ENCODE assay signal across 1 cellular context in genomic region chr16:6016530-6017184, GRCh38.
TF ChIP-seq lines count a peak whose summit lies in the region.

No MANE protein-coding gene starts in this region.

TF ChIP-seq in HepG2, 621 proteins besides CTCF, POLR2A, EP300 and RAD21 (continued from another document):
- TF ChIP-seq KDM5A (IDR thresholded peaks at IDR 0.05; ENCODE audit: borderline replicate concordance, low read length), result no peak
TF ChIP-seq in HepG2: peak in this region for 4.
